ENCODE assay signal across 10 cellular contexts in the genomic region with DNA sequence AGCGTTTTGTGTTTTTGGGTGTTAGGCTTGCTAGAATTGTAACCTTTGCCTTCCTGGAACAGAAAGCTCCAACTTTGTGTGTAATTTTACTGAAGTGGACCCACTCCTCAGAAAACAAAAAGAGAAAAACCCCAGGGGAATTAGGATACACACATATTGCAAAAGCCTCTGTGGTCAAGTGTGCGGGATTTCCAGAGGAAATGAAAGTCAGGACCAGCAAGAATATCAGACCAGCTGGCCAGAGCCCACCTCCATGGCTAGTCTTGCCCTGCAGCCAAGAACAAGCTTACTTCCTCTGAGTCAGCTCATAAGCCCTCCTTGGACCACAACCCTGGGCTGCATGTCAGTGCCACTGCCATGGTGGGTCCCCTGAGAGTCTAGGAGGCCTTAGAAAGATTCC. TPM values are rescaled to one million over a fixed set of nuclear protein-coding genes. Genes with fewer than 3 reads are reported as not detected.
DNase-seq lines count a peak whose midpoint lies in the region; ATAC-seq and TF ChIP-seq lines count a peak whose summit lies in the region.
"Had no signal": no experiment of that assay in that cellular context is flagged by ENCODE, and none has a peak within 500 bp of the region (broad histone marks: within the 10 kb centered on the region; RNA-seq: fewer than 3 reads in every experiment).

No MANE protein-coding gene starts in this region.

- peak; percentile 34 for DNase-seq in AG08396 (ENCODE audit: low spot score)
- peak; percentile 59 to 91 for DNase-seq in ascending aorta (ENCODE audit: low spot score in 2 of 2)
- peak in 1 of 3 donors; percentile 48 for DNase-seq in right lobe of liver
- DNase-seq in SW480 (ENCODE audit: low spot score), result no peak
- DNase-seq in NCI-H146 (lab: John Stamatoyannopoulos, UW), result no peak
- DNase-seq in DMS 273 treated with DMSO at 0.1 percent for 48 hours (lab: John Stamatoyannopoulos, UW), result no peak
- DNase-seq: naive B cell had no signal

- no peak for TF ChIP-seq POLR2A in right lobe of liver (IDR thresholded peaks at IDR 0.05)

- WGBS in right lobe of liver (ENCODE audit: insufficient coverage, low coverage, low lambda C conversion rate, missing lambda C conversion rate), result 23% methylated on average over 2 of the region's 2 CpGs

- H3K4me3 ChIP-seq in ascending aorta (no peak overlapping the region), right lobe of liver (no peak overlapping the region)

- H3K27ac ChIP-seq in ascending aorta (peak overlapping the region; percentile 75 to 78), right lobe of liver (peak overlapping the region in 2 of 3 donors; percentile 32 to 44)

- peaks cover 4 to 7% of the 10 kb centered on the region in 2 donors for H3K9me3 ChIP-seq in ascending aorta
- peaks cover 0 to under 1% (median 0%) of the 10 kb centered on the region in 4 donors for H3K9me3 ChIP-seq in right lobe of liver

- TF ChIP-seq CTCF in ascending aorta (IDR thresholded peaks at IDR 0.05) (no peak), right lobe of liver (IDR thresholded peaks at IDR 0.05) (no peak)

- H3K36me3 ChIP-seq in ascending aorta, result peaks cover 0 to under 1% of the 10 kb centered on the region in 2 donors
- no peaks in the 10 kb centered on the region for H3K36me3 ChIP-seq in right lobe of liver

- H3K27me3 ChIP-seq in ascending aorta (no peaks in the 10 kb centered on the region), right lobe of liver (no peaks in the 10 kb centered on the region)

- intact Hi-C loops in ascending aorta (cut with DNase I), result loop anchor here (2.0 kb wide), 1 partner anchor 34 kb away; no protein-coding TSS in a partner anchor
- intact Hi-C loops in right lobe of liver (cut with DNase I), result no loop called here

- H3K4me1 ChIP-seq in ascending aorta (peaks cover 0 to 10% of the 10 kb centered on the region in 2 donors), right lobe of liver (peaks cover 0 to 31% (median 9%) of the 10 kb centered on the region in 4 donors)

- ATAC-seq in HG02588 (IDR thresholded peaks at IDR 0.05; ENCODE audit: unreplicated experiment), result peak; percentile 55
- ATAC-seq in right lobe of liver, result peak; percentile 17 to 47 (median 26)
- ATAC-seq in GM19463 (IDR thresholded peaks at IDR 0.05; ENCODE audit: unreplicated experiment), result no peak
- ATAC-seq: T-cell had no signal

RNA-seq across cellular contexts. Expression of gene FTH1, which starts 37.0 kb away (rescaled TPM):
- 2,353 TPM for total RNA-seq in ascending aorta
- total RNA-seq in right lobe of liver, result 1,000 to 10,000 TPM; 1,131 to 2,981 (median 2,140) TPM

RNA-seq across cellular contexts. Expression of gene BEST1, which starts 54.3 kb away (rescaled TPM):
- 30.9 TPM for total RNA-seq in ascending aorta
- 1 to 10 TPM in 3 of 6 experiments, under 1 TPM in 3; 0.55 to 2.3 (median 0.91) TPM for total RNA-seq in right lobe of liver

Comparison
In these comparisons a context has a peak if more than half of its experiments do, and no peak if none do; other contexts are left out.
1. DNase-seq: peak in AG08396 (single experiment) and ascending aorta (2 of 2); none in SW480 (single experiment), NCI-H146 (single experiment) and DMS 273 treated with DMSO at 0.1 percent for 48 hours (single experiment).